In the genomic region with DNA sequence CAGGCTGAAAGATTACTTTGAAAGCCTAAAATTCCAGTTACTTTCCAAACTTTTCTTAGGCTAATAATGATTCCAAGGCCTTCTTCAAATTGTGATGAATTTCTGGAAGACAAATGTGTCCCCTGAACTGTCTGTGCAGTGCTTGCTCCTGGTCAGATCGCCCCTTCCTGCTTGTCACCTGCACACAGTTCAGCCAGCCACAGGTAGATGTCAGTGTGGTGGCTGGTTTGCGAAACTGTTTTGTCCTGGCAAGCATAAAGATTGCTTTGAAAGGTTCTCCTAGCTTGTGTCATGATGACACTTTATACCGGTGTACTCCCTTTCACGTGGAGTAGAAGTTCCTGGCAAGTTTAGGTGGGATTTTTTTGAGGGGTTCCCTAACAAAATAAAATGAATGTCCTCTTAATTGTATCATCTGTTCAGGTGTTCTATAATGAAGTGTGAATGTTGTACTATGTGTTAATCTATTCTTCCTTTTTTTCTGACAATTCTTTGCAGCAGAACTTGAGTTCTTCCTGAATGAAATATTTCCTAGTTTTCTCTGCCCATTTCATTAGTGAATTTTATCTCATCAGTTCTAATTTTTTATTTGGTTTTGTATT, we compare ENCODE assay signal across 8 cellular contexts.
DNase-seq lines count a peak whose midpoint lies in the region; ATAC-seq and TF ChIP-seq lines count a peak whose summit lies in the region.

No MANE protein-coding gene starts in this region.

- ATAC-seq in GM18505 (IDR thresholded peaks at IDR 0.05; ENCODE audit: unreplicated experiment) (peak; percentile 84), HG03135 (IDR thresholded peaks at IDR 0.05; ENCODE audit: unreplicated experiment) (no peak)

- TF ChIP-seq EP300 in esophagus muscularis mucosa (IDR thresholded peaks at IDR 0.05) = no peak

- H3K4me3 ChIP-seq in esophagus muscularis mucosa = no peak overlapping the region

- H3K27me3 ChIP-seq in esophagus muscularis mucosa = no peaks in the 10 kb centered on the region

- peak; percentile 52 to 62 (median 56) for TF ChIP-seq CTCF in esophagus muscularis mucosa (IDR thresholded peaks at IDR 0.05)

- CTCF ChIA-PET in HEK293T (lab: Yijun Ruan, JAX) = interaction anchor here (1.1 kb wide), 1 partner anchor 97 kb away, joined by 4 read pairs; no protein-coding TSS in a partner anchor

- peak; percentile 21 for DNase-seq in HEK293T (ENCODE audit: extremely low spot score)
- DNase-seq in NCI-H1436 treated with DMSO at 0.1 percent for 48 hours (lab: John Stamatoyannopoulos, UW) = peak; percentile 27
- DNase-seq in activated CD4-positive, alpha-beta T cell treated with anti-CD3 and anti-CD28 coated beads for 4 hours = peak; percentile 31 to 35
- DNase-seq in esophagus muscularis mucosa (ENCODE audit: extremely low spot score) = no peak
- DNase-seq in pons (ENCODE audit: low spot score) = peak; percentile 66
- DNase-seq in SW 1271 (lab: John Stamatoyannopoulos, UW) = no peak

- TF ChIP-seq POLR2A in GM18505 (IDR thresholded peaks at IDR 0.05; ENCODE audit: borderline replicate concordance, extremely low read depth, insufficient read depth, insufficient read length) (no peak), esophagus muscularis mucosa (IDR thresholded peaks at IDR 0.05; ENCODE audit: low read depth) (no peak)

- H3K4me1 ChIP-seq in esophagus muscularis mucosa = no peaks in the 10 kb centered on the region

- WGBS in esophagus muscularis mucosa = 50% methylated on average over 4 of the region's 4 CpGs

- no peak overlapping the region for H3K27ac ChIP-seq in esophagus muscularis mucosa (replicated peaks in 1 of 4)

- peaks cover 0 to 4% (median 0%) of the 10 kb centered on the region in 4 donors for H3K36me3 ChIP-seq in esophagus muscularis mucosa

- intact Hi-C loops in esophagus muscularis mucosa (cut with DNase I) = loop anchor here (10.0 kb wide), 1 partner anchor 578 kb away; no protein-coding TSS in a partner anchor

- H3K9me3 ChIP-seq in esophagus muscularis mucosa = no peaks in the 10 kb centered on the region

- POLR2A ChIA-PET in HEK293T (lab: Yijun Ruan, JAX) = no interaction called here

TF ChIP-seq in HEK293T, 16 proteins besides CTCF, POLR2A, EP300 and RAD21:
- TF ChIP-seq FOXA1 (IDR thresholded peaks at IDR 0.05) (no peak), HDGF (IDR thresholded peaks at IDR 0.05; ENCODE audit: borderline replicate concordance) (no peak), CTBP1 (IDR thresholded peaks at IDR 0.05; ENCODE audit: borderline replicate concordance) (no peak), NFRKB (IDR thresholded peaks at IDR 0.05) (no peak), ZNF384 (IDR thresholded peaks at IDR 0.05) (no peak), FOXM1 (IDR thresholded peaks at IDR 0.05; ENCODE audit: borderline replicate concordance) (no peak), ELF4 (IDR thresholded peaks at IDR 0.05) (no peak), ARNT (IDR thresholded peaks at IDR 0.05) (no peak), BHLHE40 (IDR thresholded peaks at IDR 0.05; ENCODE audit: borderline replicate concordance) (no peak), TARDBP (IDR thresholded peaks at IDR 0.05) (no peak), SP1 (IDR thresholded peaks at IDR 0.05) (no peak), FOXK2 (IDR thresholded peaks at IDR 0.05) (no peak), SUZ12 (IDR thresholded peaks at IDR 0.05) (no peak)
- TF ChIP-seq, protein P1, sequence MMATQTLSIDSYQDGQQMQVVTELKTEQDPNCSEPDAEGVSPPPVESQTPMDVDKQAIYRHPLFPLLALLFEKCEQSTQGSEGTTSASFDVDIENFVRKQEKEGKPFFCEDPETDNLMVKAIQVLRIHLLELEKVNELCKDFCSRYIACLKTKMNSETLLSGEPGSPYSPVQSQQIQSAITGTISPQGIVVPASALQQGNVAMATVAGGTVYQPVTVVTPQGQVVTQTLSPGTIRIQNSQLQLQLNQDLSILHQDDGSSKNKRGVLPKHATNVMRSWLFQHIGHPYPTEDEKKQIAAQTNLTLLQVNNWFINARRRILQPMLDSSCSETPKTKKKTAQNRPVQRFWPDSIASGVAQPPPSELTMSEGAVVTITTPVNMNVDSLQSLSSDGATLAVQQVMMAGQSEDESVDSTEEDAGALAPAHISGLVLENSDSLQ (IDR thresholded peaks at IDR 0.05) = no peak

Comparison
In these comparisons a context has a peak if more than half of its experiments do, and no peak if none do; other contexts are left out.
1. DNase-seq: peak in HEK293T (single experiment), NCI-H1436 treated with DMSO at 0.1 percent for 48 hours (single experiment), activated CD4-positive, alpha-beta T cell treated with anti-CD3 and anti-CD28 coated beads for 4 hours (2 of 2) and pons (single experiment); none in esophagus muscularis mucosa (single experiment) and SW 1271 (0 of 2).